8 cellular contexts compared by ENCODE assay signal in genomic region chr4:155666701-155667537, GRCh38. TPM values are rescaled to one million over a fixed set of nuclear protein-coding genes. Genes with fewer than 3 reads are reported as not detected.
A peak's percentile ranks its signal among the peaks of the same experiment; 100 is the strongest.
DNase-seq lines count a peak whose midpoint lies in the region; ATAC-seq and TF ChIP-seq lines count a peak whose summit lies in the region.

GUCY1A1 (plus strand) TSS chr4:155666848; CDS start chr4:155696868, 30,020 bp downstream.

- peak; percentile 51 for ATAC-seq in HG03378 (IDR thresholded peaks at IDR 0.05; ENCODE audit: unreplicated experiment)

- peak; percentile 45 for TF ChIP-seq POLR2A in GM19193 (IDR thresholded peaks at IDR 0.05; ENCODE audit: extremely low read depth, insufficient read depth, insufficient read length)

- peak within 1 kb of the TSS; percentile 94 for H3K4me3 Mint-ChIP-seq in activated CD4-positive, alpha-beta T cell treated with anti-CD3 and anti-CD28 coated beads, Interleukin-2, amount 10 ng/mL, durations not matched to agents 24 days and 14 days
- peak within 1 kb of the TSS; percentile 98 for H3K4me3 Mint-ChIP-seq in mesothelial cell of epicardium

- TF ChIP-seq CTCF in epithelial cell of proximal tubule (conservative IDR thresholded peaks at IDR 0.05; ENCODE audit: low read depth, low read length) (peak; percentile 11), mesothelial cell of epicardium (IDR thresholded peaks at IDR 0.05; ENCODE audit: unreplicated experiment) (no peak)

- H3K27me3 Mint-ChIP-seq in activated CD4-positive, alpha-beta T cell treated with anti-CD3 and anti-CD28 coated beads, Interleukin-2, amount 10 ng/mL, durations not matched to agents 24 days and 14 days = peaks cover 69% of the 10 kb centered on the region
- H3K27me3 Mint-ChIP-seq in mesothelial cell of epicardium (ENCODE audit: low read depth) = no peaks in the 10 kb centered on the region

- intact Hi-C loops in activated CD4-positive, alpha-beta T cell treated with anti-CD3 and anti-CD28 coated beads, Interleukin-2, amount 10 ng/mL, durations not matched to agents 24 days and 14 days (cut with micrococcal nuclease) = loop anchor here (5.0 to 10.0 kb wide), 2 partner anchors 90 to 292 kb away; partner anchors contain the start of genes GUCY1B1 and MAP9

- DNase-seq in CD1c-positive myeloid dendritic cell (ENCODE audit: extremely low spot score) = peak; percentile 41
- DNase-seq in activated CD4-positive, alpha-beta T cell treated with anti-CD3 and anti-CD28 coated beads, Interleukin-2, amount 10 ng/mL, durations not matched to agents 24 days and 14 days = peak; percentile 73
- no peak for DNase-seq in epithelial cell of proximal tubule (ENCODE audit: low read depth)
- peak; percentile 38 to 73 for DNase-seq in mesothelial cell of epicardium (ENCODE audit: low spot score in 2 of 2, unreplicated experiment in 2 of 2)
- DNase-seq in stimulated activated naive CD4-positive, alpha-beta T cell treated with Interleukin-2 at 50 U/mL for 16 hours (lab: John Stamatoyannopoulos, UW) = no peak

- H3K27ac ChIP-seq in temporal lobe (ENCODE audit: low read depth, low read length) = peak within 1 kb of the TSS; percentile 76

- H3K4me1 Mint-ChIP-seq in activated CD4-positive, alpha-beta T cell treated with anti-CD3 and anti-CD28 coated beads, Interleukin-2, amount 10 ng/mL, durations not matched to agents 24 days and 14 days = peaks cover 15% of the 10 kb centered on the region
- H3K4me1 Mint-ChIP-seq in mesothelial cell of epicardium = peaks cover 57% of the 10 kb centered on the region

- peak within 1 kb of the TSS; percentile 83 for H3K4me3 ChIP-seq in epithelial cell of proximal tubule (ENCODE audit: low read depth, low read length)

- H3K36me3 Mint-ChIP-seq in activated CD4-positive, alpha-beta T cell treated with anti-CD3 and anti-CD28 coated beads, Interleukin-2, amount 10 ng/mL, durations not matched to agents 24 days and 14 days (ENCODE audit: low read depth) = no peaks in the 10 kb centered on the region
- no peaks in the 10 kb centered on the region for H3K36me3 Mint-ChIP-seq in mesothelial cell of epicardium

- no peaks in the 10 kb centered on the region for H3K9me3 Mint-ChIP-seq in activated CD4-positive, alpha-beta T cell treated with anti-CD3 and anti-CD28 coated beads, Interleukin-2, amount 10 ng/mL, durations not matched to agents 24 days and 14 days
- H3K9me3 Mint-ChIP-seq in mesothelial cell of epicardium = peaks cover 2% of the 10 kb centered on the region

- no peak within 1 kb of the TSS for H3K27ac Mint-ChIP-seq in activated CD4-positive, alpha-beta T cell treated with anti-CD3 and anti-CD28 coated beads, Interleukin-2, amount 10 ng/mL, durations not matched to agents 24 days and 14 days
- peak within 1 kb of the TSS; percentile 99 for H3K27ac Mint-ChIP-seq in mesothelial cell of epicardium

RNA-seq across cellular contexts. Expression of gene GUCY1A1, which starts in this region (rescaled TPM):
- total RNA-seq in activated CD4-positive, alpha-beta T cell treated with anti-CD3 and anti-CD28 coated beads, Interleukin-2, amount 10 ng/mL, durations not matched to agents 24 days and 14 days = not detected in 2 replicates
- 0.72 and 3.7 TPM in 2 replicates for total RNA-seq in epithelial cell of proximal tubule
- total RNA-seq in mesothelial cell of epicardium = 49.1 to 52.3 TPM (median 52.2 TPM) in 3 replicates
- 109 TPM for total RNA-seq in temporal lobe

Comparison
In these comparisons a context has a peak if more than half of its experiments do, and no peak if none do; other contexts are left out.
1. RNA of gene GUCY1A1 (total RNA-seq): 109 TPM in temporal lobe (single experiment) and 49.1 to 52.3 TPM in mesothelial cell of epicardium; 0.72 to 3.7 TPM in epithelial cell of proximal tubule and not detected in activated CD4-positive, alpha-beta T cell treated with anti-CD3 and anti-CD28 coated beads, Interleukin-2, amount 10 ng/mL, durations not matched to agents 24 days and 14 days; every median in the first group is over 10 times any median in the second.
2. Peak in DNase-seq in activated CD4-positive, alpha-beta T cell treated with anti-CD3 and anti-CD28 coated beads, Interleukin-2, amount 10 ng/mL, durations not matched to agents 24 days and 14 days; RNA of the gene not detected or under 1 TPM.
3. DNase-seq: peak in CD1c-positive myeloid dendritic cell (single experiment) and mesothelial cell of epicardium (2 of 2); none in epithelial cell of proximal tubule (single experiment) and stimulated activated naive CD4-positive, alpha-beta T cell treated with Interleukin-2 at 50 U/mL for 16 hours (single experiment).